8 cellular contexts compared by ENCODE assay signal in genomic region chr10:102120987-102121738, GRCh38. TPM values are rescaled to one million over a fixed set of nuclear protein-coding genes. Genes with fewer than 3 reads are reported as not detected.
DNase-seq lines count a peak whose midpoint lies in the region; ATAC-seq, FAIRE-seq and TF ChIP-seq lines count a peak whose summit lies in the region.

No MANE protein-coding gene starts in this region.

- H3K27ac Mint-ChIP-seq in T-cell (peak overlapping the region; percentile 95), mesothelial cell of epicardium (peak overlapping the region; percentile 96), type B pancreatic cell (peak overlapping the region; percentile 87)

- H3K36me3 ChIP-seq in GM06990 (ENCODE audit: control insufficient read depth, insufficient read depth, low read length), result no peaks in the 10 kb centered on the region; the same call in 1 of the 2 replicates

- H3K4me3 Mint-ChIP-seq in T-cell (peak overlapping the region; percentile 84 to 87 (median 87)), mesothelial cell of epicardium (peak overlapping the region; percentile 82), type B pancreatic cell (peak overlapping the region; percentile 93)

- POLR2A ChIA-PET in T-cell (lab: Charles Lee), result no interaction called here

- H3K36me3 Mint-ChIP-seq in T-cell (no peaks in the 10 kb centered on the region), mesothelial cell of epicardium (no peaks in the 10 kb centered on the region), type B pancreatic cell (no peaks in the 10 kb centered on the region)

- ATAC-seq in T-cell (replicated peaks in 1 of 4), result no peak

- FAIRE-seq in endometrium (lab: Jason Lieb, UNC), result peak; percentile 88

- H3K4me1 Mint-ChIP-seq in T-cell (peaks cover 45 to 53% (median 49%) of the 10 kb centered on the region in 3 donors), mesothelial cell of epicardium (peaks cover 50% of the 10 kb centered on the region), type B pancreatic cell (ENCODE audit: unreplicated experiment) (peaks cover 45% of the 10 kb centered on the region)

- TF ChIP-seq CTCF in 22Rv1 (IDR thresholded peaks at IDR 0.05) (no peak), GM06990 (IDR thresholded peaks at IDR 0.05; ENCODE audit: insufficient read depth, low read length, poor library complexity, severe bottlenecking) (no peak), mesothelial cell of epicardium (IDR thresholded peaks at IDR 0.05; ENCODE audit: unreplicated experiment) (no peak), type B pancreatic cell (conservative IDR thresholded peaks at IDR 0.05) (no peak)

- DNase-seq in GM06990 (ENCODE audit: extremely low read depth, insufficient read length) (no peak), T-cell (peak in 7 of 34 experiments; percentile 17 to 37 (median 25)), mesothelial cell of epicardium (ENCODE audit: low spot score in 2 of 2, unreplicated experiment in 2 of 2) (peak in 1 of 2 experiments; percentile 56), type B pancreatic cell (ENCODE audit: extremely low spot score, unreplicated experiment) (peak; percentile 81), SKM-1 (lab: John Stamatoyannopoulos, UW; ENCODE audit: unreplicated experiment) (no peak), NCI-H187 (lab: John Stamatoyannopoulos, UW) (no peak)

- no peaks in the 10 kb centered on the region for H3K9me3 Mint-ChIP-seq in T-cell
- no peaks in the 10 kb centered on the region for H3K9me3 Mint-ChIP-seq in mesothelial cell of epicardium
- H3K9me3 Mint-ChIP-seq in type B pancreatic cell, result no peaks in the 10 kb centered on the region

- H3K27me3 ChIP-seq in GM06990 (replicated peaks; ENCODE audit: control insufficient read depth, insufficient read depth, low read length), result no peaks in the 10 kb centered on the region

- H3K27ac ChIP-seq in 22Rv1, result peak overlapping the region; percentile 77

- H3K27me3 Mint-ChIP-seq in T-cell, result no peaks in the 10 kb centered on the region
- H3K27me3 Mint-ChIP-seq in mesothelial cell of epicardium (ENCODE audit: low read depth), result no peaks in the 10 kb centered on the region
- no peaks in the 10 kb centered on the region for H3K27me3 Mint-ChIP-seq in type B pancreatic cell

- peak overlapping the region; percentile 93 for H3K4me3 ChIP-seq in GM06990 (replicated peaks; ENCODE audit: low read depth, low read length)

- CTCF ChIA-PET in T-cell (lab: Charles Lee), result interaction anchor here in 1 of 2 donors (1.9 kb wide), 1 partner anchor 11 kb away, joined by 9 read pairs; the partner anchor contains the start of gene PPRC1

RNA-seq across cellular contexts. Expression of gene LDB1, which starts 1.0 kb away (rescaled TPM):
- 100 to 1,000 TPM; 120 to 147 (median 126) TPM for total RNA-seq in T-cell
- total RNA-seq in mesothelial cell of epicardium, result 178 to 185 TPM (median 183 TPM) in 3 replicates
- 80.8 and 115 TPM in 2 replicates for total RNA-seq in type B pancreatic cell (ENCODE audit: low replicate concordance)

RNA-seq across cellular contexts. Expression of gene PPRC1, which starts 11.7 kb away (rescaled TPM):
- total RNA-seq in T-cell (10 to 100 TPM; 33.5 to 55.1 (median 51.4) TPM), mesothelial cell of epicardium (62.6 to 65.0 TPM (median 64.9 TPM) in 3 replicates), type B pancreatic cell (ENCODE audit: low replicate concordance) (48.6 and 51.6 TPM in 2 replicates)

RNA-seq across cellular contexts. Expression of gene NOLC1, which starts 31.0 kb away (rescaled TPM):
- total RNA-seq in T-cell (10 to 100 TPM; 40.7 to 69.8 (median 62.4) TPM), mesothelial cell of epicardium (65.5 to 75.2 TPM (median 69.9 TPM) in 3 replicates), type B pancreatic cell (ENCODE audit: low replicate concordance) (74.8 and 88.0 TPM in 2 replicates)

RNA-seq across cellular contexts. Expression of gene HPS6, which starts 56.0 kb away (rescaled TPM):
- 10 to 100 TPM; 12.5 to 33.4 (median 26.7) TPM for total RNA-seq in T-cell
- total RNA-seq in mesothelial cell of epicardium, result 14.2 to 15.2 TPM (median 14.5 TPM) in 3 replicates
- total RNA-seq in type B pancreatic cell (ENCODE audit: low replicate concordance), result 19.1 and 23.1 TPM in 2 replicates
